In the genomic region with DNA sequence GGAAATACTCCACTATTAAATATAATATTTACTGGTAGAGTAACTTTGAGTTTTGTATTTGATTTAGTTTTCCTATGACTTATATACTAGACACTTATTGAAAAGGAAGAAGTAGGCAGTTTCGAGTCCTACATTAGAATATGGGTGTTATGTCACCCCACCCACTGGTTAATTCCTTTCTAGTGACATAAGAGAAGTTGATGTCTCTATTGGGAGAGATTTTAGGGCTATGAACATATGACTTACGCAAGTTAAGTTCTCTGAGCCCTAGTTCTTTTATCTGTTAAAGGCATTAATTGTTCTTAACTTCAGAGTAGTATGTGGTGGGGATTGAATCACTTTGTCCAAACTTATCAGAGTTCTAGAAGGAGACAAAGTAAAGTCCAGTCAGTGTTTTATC, we compare ENCODE assay signal across 14 cellular contexts. TPM values are rescaled to one million over a fixed set of nuclear protein-coding genes. Genes with fewer than 3 reads are reported as not detected.
DNase-seq lines count a peak whose midpoint lies in the region; ATAC-seq and TF ChIP-seq lines count a peak whose summit lies in the region.
"Had no signal": no experiment of that assay in that cellular context is flagged by ENCODE, and none has a peak within 500 bp of the region (broad histone marks: within the 10 kb centered on the region; RNA-seq: fewer than 3 reads in every experiment).

No MANE protein-coding gene starts in this region.

- H3K9me3 ChIP-seq in IMR-90 (ENCODE audit: control insufficient read depth, insufficient read depth, low read length): no peaks in the 10 kb centered on the region
- H3K9me3 ChIP-seq in breast epithelium: no peaks in the 10 kb centered on the region
- no peaks in the 10 kb centered on the region for H3K9me3 ChIP-seq in lower lobe of right lung
- no peaks in the 10 kb centered on the region for H3K9me3 ChIP-seq in tibial nerve
- H3K9me3 ChIP-seq: adrenal gland, HAP-1 had no signal

- H3K27me3 ChIP-seq in IMR-90 (ENCODE audit: control insufficient read depth, insufficient read depth, low read length): no peaks in the 10 kb centered on the region
- no peaks in the 10 kb centered on the region for H3K27me3 ChIP-seq in breast epithelium
- H3K27me3 ChIP-seq in lower lobe of right lung (ENCODE audit: low read depth): no peaks in the 10 kb centered on the region
- H3K27me3 ChIP-seq in tibial nerve: no peaks in the 10 kb centered on the region
- H3K27me3 ChIP-seq: adrenal gland had no signal

- DNase-seq in IMR-90 (peak; percentile 69), breast epithelium (ENCODE audit: low spot score in 2 of 2) (no peak), lower lobe of right lung (no peak), tibial nerve (ENCODE audit: low spot score in 2 of 2) (no peak), HPDE6-E6E7 (ENCODE audit: extremely low spot score) (no peak), RWPE1 (ENCODE audit: low spot score) (no peak)
- no peak for DNase-seq in stimulated activated CD8-positive, alpha-beta memory T cell treated with anti-CD3 and anti-CD28 coated beads, Interleukin-4, amount 100 ng/mL, for 48 hours
- DNase-seq: activated CD8-positive, alpha-beta memory T cell treated with anti-CD3 and anti-CD28 coated beads for 24 hours; adrenal gland; Calu3; naive B cell; T-helper 9 cell had no signal

- H2BK20ac ChIP-seq in IMR-90 (ENCODE audit: low read depth, low read length): peak overlapping the region; percentile 46

- peaks cover 18% of the 10 kb centered on the region for H3K4me1 ChIP-seq in IMR-90 (ENCODE audit: control insufficient read depth, insufficient read depth, low read length)
- no peaks in the 10 kb centered on the region for H3K4me1 ChIP-seq in breast epithelium
- peaks cover 31% of the 10 kb centered on the region for H3K4me1 ChIP-seq in lower lobe of right lung
- peaks cover 0 to 75% (median 4%) of the 10 kb centered on the region in 4 donors for H3K4me1 ChIP-seq in tibial nerve

- ATAC-seq in IMR-90 (ENCODE audit: low read depth) (peak; percentile 21; the same call in 1 of the 2 replicates), lower lobe of right lung (peak; percentile 73 to 76)
- ATAC-seq: Panc1 had no signal

- H3K56ac ChIP-seq in IMR-90 (ENCODE audit: extremely low read depth, insufficient read depth, low read length): no peak overlapping the region; the same call in 1 of the 2 replicates

- intact Hi-C loops in IMR-90 (cut with micrococcal nuclease) (no loop called here), breast epithelium (cut with DNase I; ENCODE audit: low total_unique reads) (no loop called here), lower lobe of right lung (cut with DNase I) (no loop called here)

- no peak overlapping the region; the same call in 2 of the 3 replicates for H2BK15ac ChIP-seq in IMR-90 (ENCODE audit: low read depth, low read length)

- no peak overlapping the region for H3K27ac ChIP-seq in IMR-90 (ENCODE audit: insufficient read depth, low read length)
- peak overlapping the region; percentile 5 to 52 for H3K27ac ChIP-seq in breast epithelium
- H3K27ac ChIP-seq in lower lobe of right lung: no peak overlapping the region
- peak overlapping the region; percentile 15 to 76 (median 64) for H3K27ac ChIP-seq in tibial nerve
- no peak overlapping the region for H3K27ac ChIP-seq in RWPE1

- H2BK120ac ChIP-seq in IMR-90 (ENCODE audit: low read depth, low read length): peak overlapping the region; percentile 46; the same call in 1 of the 2 replicates

- TF ChIP-seq POLR2A in IMR-90 (IDR thresholded peaks at IDR 0.05; ENCODE audit: low read depth, low read length): no peak
- TF ChIP-seq POLR2A in breast epithelium (IDR thresholded peaks at IDR 0.05): no peak
- no peak for TF ChIP-seq POLR2A in tibial nerve (IDR thresholded peaks at IDR 0.05)

- peaks cover 4 to 48% of the 10 kb centered on the region in 2 experiments; a peak in 3 of 4 replicates for H3K79me1 ChIP-seq in IMR-90 (ENCODE audit: low read depth in 1 of 2, low read length in 2 of 2)

- POLR2A ChIA-PET in IMR-90 (lab: Charles Lee; ENCODE audit: unreplicated experiment): no interaction called here
- POLR2A ChIA-PET in RWPE1 (lab: Yijun Ruan, JAX; ENCODE audit: low non-redundant PET): no interaction called here

- peak overlapping the region; percentile 59; the same call in 1 of the 2 replicates for H4K5ac ChIP-seq in IMR-90 (ENCODE audit: low read depth, low read length)

- peak overlapping the region; percentile 68; the same call in 1 of the 2 replicates for H3K4me2 ChIP-seq in IMR-90 (ENCODE audit: low read depth, low read length)

- no peak overlapping the region for H3K9ac ChIP-seq in IMR-90 (ENCODE audit: low read depth, low read length)

- no TSS peak for BruUV-seq in IMR-90 (replicated peaks; lab: Mats Ljungman, UMichigan)

- dilution Hi-C loops in IMR-90 (cut with HindIII; ENCODE audit: low sequenced_read_pairs, unreplicated experiment): no loop called here

- H2AK9ac ChIP-seq in IMR-90 (replicated peaks; ENCODE audit: low read depth, low read length, poor library complexity): no peak overlapping the region

- in situ Hi-C loops in IMR-90 (cut with MboI; ENCODE audit: low sequenced_read_pairs): no loop called here

- H4K8ac ChIP-seq in IMR-90 (ENCODE audit: low read depth in 2 of 2, low read length in 2 of 2): peak overlapping the region in 1 of 2 experiments; percentile 24; a peak in 1 of 4 replicates

- WGBS in IMR-90 (ENCODE audit: extremely low coverage in 2 of 2, insufficient read length in 1 of 2), 2 experiments: no CpG with 5 or more reads among the region's 2 CpGs
- 10 to 25% methylated on average over 2 of the region's 2 CpGs for WGBS in tibial nerve, 2 donors

- CTCF ChIA-PET in IMR-90 (lab: Yijun Ruan, JAX) (no interaction called here), RWPE1 (lab: Yijun Ruan, JAX) (no interaction called here)

- H4K91ac ChIP-seq in IMR-90 (ENCODE audit: insufficient read depth, low read depth, low read length): no peak overlapping the region

- H3K36me3 ChIP-seq in IMR-90 (ENCODE audit: control insufficient read depth, insufficient read depth, low read length) (peaks cover 2% of the 10 kb centered on the region; the same call in 1 of the 2 replicates), breast epithelium (no peaks in the 10 kb centered on the region), lower lobe of right lung (no peaks in the 10 kb centered on the region), tibial nerve (no peaks in the 10 kb centered on the region)
- H3K36me3 ChIP-seq: adrenal gland, HAP-1 had no signal

- TF ChIP-seq CTCF in IMR-90 (conservative IDR thresholded peaks at IDR 0.05; ENCODE audit: low read depth, low read length) (no peak), breast epithelium (IDR thresholded peaks at IDR 0.05) (no peak), lower lobe of right lung (IDR thresholded peaks at IDR 0.05) (no peak), tibial nerve (IDR thresholded peaks at IDR 0.05) (no peak), RWPE1 (conservative IDR thresholded peaks at IDR 0.05; ENCODE audit: low read depth) (no peak)

- peak overlapping the region; percentile 83 for H2BK5ac ChIP-seq in IMR-90 (ENCODE audit: low read depth, low read length, poor library complexity, severe bottlenecking)

- peak; percentile 47 to 55 for TF ChIP-seq EP300 in tibial nerve (IDR thresholded peaks at IDR 0.05)

- H2AK5ac ChIP-seq in IMR-90 (ENCODE audit: low read depth, low read length): no peak overlapping the region

- no peak overlapping the region for H3K14ac ChIP-seq in IMR-90 (replicated peaks; ENCODE audit: low read depth, low read length)

- no peak overlapping the region; the same call in 1 of the 2 replicates for H3K4ac ChIP-seq in IMR-90 (ENCODE audit: low read depth, low read length)

- peaks cover 3% of the 10 kb centered on the region; the same call in 1 of the 2 replicates for H4K20me1 ChIP-seq in IMR-90 (ENCODE audit: insufficient read depth, low read length)

- H3K23ac ChIP-seq in IMR-90 (ENCODE audit: low read depth, low read length): peak overlapping the region; percentile 76; the same call in 1 of the 2 replicates

- peaks cover 10% of the 10 kb centered on the region for H3K9me1 ChIP-seq in IMR-90 (ENCODE audit: insufficient read depth, low read length)

- H3K4me3 ChIP-seq in IMR-90 (ENCODE audit: insufficient read depth, low read depth, low read length) (no peak overlapping the region), breast epithelium (no peak overlapping the region), lower lobe of right lung (no peak overlapping the region), tibial nerve (no peak overlapping the region)
- H3K4me3 ChIP-seq: adrenal gland, HAP-1 had no signal

- no peak for TF ChIP-seq RAD21 in IMR-90 (IDR thresholded peaks at IDR 0.05; ENCODE audit: low read length)

- H2AFZ ChIP-seq in IMR-90 (replicated peaks; ENCODE audit: low read length, poor library complexity): no peak overlapping the region

- H3K18ac ChIP-seq in IMR-90 (ENCODE audit: low read depth, low read length): peak overlapping the region; percentile 73; the same call in 1 of the 2 replicates

TF ChIP-seq in IMR-90, 13 proteins besides CTCF, POLR2A, EP300 and RAD21:
- TF ChIP-seq CEBPB (IDR thresholded peaks at IDR 0.05; ENCODE audit: low read depth, low read length) (peak; percentile 60; the same call in 1 of the 2 replicates), CHD1 (IDR thresholded peaks at IDR 0.05; ENCODE audit: low read depth, low read length) (no peak)

RNA-seq across cellular contexts. Expression of a gene that starts 30.5 kb away (rescaled TPM):
- total RNA-seq in IMR-90 (2012; rRNA removed) (96.8 and 102 TPM in 2 replicates), breast epithelium (10 to 100 TPM; 14.3 to 29.3 (median 15.4) TPM), lower lobe of right lung (38.6 TPM), tibial nerve (10 to 100 TPM; 15.0 to 32.1 (median 21.8) TPM)
- polyA plus RNA-seq in IMR-90 (2012; rRNA removed): 28.7 and 31.2 TPM in 2 replicates
- polyA plus RNA-seq in IMR-90 (2012; cell fraction: cytosol; rRNA removed): 11.9 and 18.5 TPM in 2 replicates
- polyA plus RNA-seq in IMR-90 (2012; cell fraction: nucleus; rRNA removed; ENCODE audit: low replicate concordance): 9.1 and 28.6 TPM in 2 replicates

Comparison
In these comparisons a context has a peak if more than half of its experiments do, and no peak if none do; other contexts are left out.
1. H3K27ac ChIP-seq: peak in breast epithelium (2 of 2) and tibial nerve (4 of 4); none in IMR-90 (single experiment), lower lobe of right lung (single experiment) and RWPE1 (single experiment).